Comparison of ENCODE assay signal across 1 cellular context in genomic region chr6:91241946-91242613, GRCh38.
TF ChIP-seq lines count a peak whose summit lies in the region.

No MANE protein-coding gene starts in this region.

TF ChIP-seq in GM12878, 131 proteins besides CTCF, POLR2A, EP300 and RAD21 (continued from another document):
- no peak for TF ChIP-seq ZBTB4 (CRISPR knock-in tag; IDR thresholded peaks at IDR 0.05)
- no peak for TF ChIP-seq POU2F2 (IDR thresholded peaks at IDR 0.05; ENCODE audit: borderline replicate concordance, low read depth, low read length)
- TF ChIP-seq HSF1 (IDR thresholded peaks at IDR 0.05; ENCODE audit: low read depth, low read length) = no peak
- TF ChIP-seq MYB (IDR thresholded peaks at IDR 0.05; ENCODE audit: borderline replicate concordance, low read depth, low read length) = no peak
- no peak for TF ChIP-seq IRF5 (IDR thresholded peaks at IDR 0.05; ENCODE audit: borderline replicate concordance)
